Comparison of ENCODE assay signal across 1 cellular context in genomic region chr5:31531888-31532710, GRCh38.
TF ChIP-seq lines count a peak whose summit lies in the region.

Gene C5orf22, plus strand, starts transcription at chr5:31532301. Its CDS starts 92 bp downstream, at chr5:31532393.
Gene DROSHA, minus strand, starts transcription at chr5:31532093. Its CDS starts 3,034 bp downstream, at chr5:31529059.

TF ChIP-seq in HepG2, 621 proteins besides CTCF, POLR2A, EP300 and RAD21 (continued from another document and continues in another):
- TF ChIP-seq STAT6 (CRISPR knock-in tag; IDR thresholded peaks at IDR 0.05; ENCODE audit: borderline replicate concordance) (no peak), ZNF441 (CRISPR knock-in tag; IDR thresholded peaks at IDR 0.05; ENCODE audit: borderline replicate concordance) (no peak), ZSCAN20 (CRISPR knock-in tag; IDR thresholded peaks at IDR 0.05; ENCODE audit: borderline replicate concordance) (0 out of 2 replicates have a peak, but pooled peaks have one; percentile 24), ARNT2 (CRISPR knock-in tag; IDR thresholded peaks at IDR 0.05; ENCODE audit: low read depth) (0 out of 2 replicates have a peak, but pooled peaks have one; percentile 10), GFI1 (CRISPR knock-in tag; IDR thresholded peaks at IDR 0.05; ENCODE audit: borderline replicate concordance) (0 out of 2 replicates have a peak, but pooled peaks have one; percentile 5), ZNF605 (CRISPR knock-in tag; IDR thresholded peaks at IDR 0.05) (peak; percentile 44; the same call in 1 of the 2 replicates), RXRB (CRISPR knock-in tag; IDR thresholded peaks at IDR 0.05; ENCODE audit: borderline replicate concordance) (no peak), TEAD3 (CRISPR knock-in tag; optimal IDR thresholded peaks at IDR 0.05; ENCODE audit: borderline replicate concordance) (no peak), ESRRA (CRISPR knock-in tag; IDR thresholded peaks at IDR 0.05; ENCODE audit: low read depth) (peak; percentile 59; the same call in 1 of the 2 replicates), DPF2 (CRISPR knock-in tag; IDR thresholded peaks at IDR 0.05; ENCODE audit: borderline replicate concordance, low read depth) (no peak), MIER2 (CRISPR knock-in tag; IDR thresholded peaks at IDR 0.05) (no peak; the same call in 1 of the 2 replicates), THYN1 (CRISPR knock-in tag; IDR thresholded peaks at IDR 0.05; ENCODE audit: borderline replicate concordance, low read depth) (no peak), ARNTL (CRISPR knock-in tag; IDR thresholded peaks at IDR 0.05) (peak; percentile 61), MLXIP (CRISPR knock-in tag; IDR thresholded peaks at IDR 0.05; ENCODE audit: borderline replicate concordance) (no peak; the same call in 1 of the 2 replicates), EHMT2 (IDR thresholded peaks at IDR 0.05; ENCODE audit: borderline replicate concordance, low read depth, low read length) (peak; percentile 40; the same call in 1 of the 2 replicates), ZNF570 (CRISPR knock-in tag; IDR thresholded peaks at IDR 0.05; ENCODE audit: borderline replicate concordance) (no peak), REPIN1 (CRISPR knock-in tag; IDR thresholded peaks at IDR 0.05; ENCODE audit: borderline replicate concordance, low read depth) (peak; percentile 31; the same call in 1 of the 2 replicates), HNF1A (IDR thresholded peaks at IDR 0.05; ENCODE audit: low read depth) (no peak), HNF1A (CRISPR knock-in tag; IDR thresholded peaks at IDR 0.05; ENCODE audit: borderline replicate concordance) (peak; percentile 36; the same call in 1 of the 2 replicates), HDAC2 (CRISPR knock-in tag; IDR thresholded peaks at IDR 0.05) (0 out of 2 replicates have a peak, but pooled peaks have one; percentile 10), DBP (CRISPR knock-in tag; IDR thresholded peaks at IDR 0.05; ENCODE audit: not compliant biosample characterization) (no peak), CEBPB (IDR thresholded peaks at IDR 0.05; ENCODE audit: borderline replicate concordance, low read depth, low read length) (no peak), CREB1 (IDR thresholded peaks at IDR 0.05) (peak; percentile 77), CREB1 (CRISPR knock-in tag; IDR thresholded peaks at IDR 0.05) (peak; percentile 86), NAIF1 (CRISPR knock-in tag; IDR thresholded peaks at IDR 0.05; ENCODE audit: borderline replicate concordance) (no peak), ZNF589 (CRISPR knock-in tag; conservative IDR thresholded peaks at IDR 0.05) (no peak), MAZ (IDR thresholded peaks at IDR 0.05; ENCODE audit: borderline replicate concordance, low read depth, low read length) (peak; percentile 57; the same call in 1 of the 2 replicates), MAZ (CRISPR knock-in tag; IDR thresholded peaks at IDR 0.05; ENCODE audit: low read depth) (peak; percentile 56), TOPORS (CRISPR knock-in tag; IDR thresholded peaks at IDR 0.05) (peak; percentile 35; the same call in 1 of the 2 replicates), NFRKB (IDR thresholded peaks at IDR 0.05) (no peak), PHF5A (CRISPR knock-in tag; IDR thresholded peaks at IDR 0.05; ENCODE audit: low read depth, unreplicated experiment) (no peak), ZMYM2 (CRISPR knock-in tag; IDR thresholded peaks at IDR 0.05) (no peak), PBX2 (CRISPR knock-in tag; IDR thresholded peaks at IDR 0.05) (peak; percentile 88), ZNF781 (CRISPR knock-in tag; IDR thresholded peaks at IDR 0.05; ENCODE audit: borderline replicate concordance, not compliant biosample characterization) (no peak), TFE3 (CRISPR knock-in tag; IDR thresholded peaks at IDR 0.05) (no peak), GABPA (IDR thresholded peaks at IDR 0.05; ENCODE audit: low read depth, low read length) (peak; percentile 86), GABPA (CRISPR knock-in tag; IDR thresholded peaks at IDR 0.05; ENCODE audit: low read depth) (peak; percentile 96), ZFX (CRISPR knock-in tag; IDR thresholded peaks at IDR 0.05; ENCODE audit: low read depth) (peak; percentile 77), ZBTB2 (CRISPR knock-in tag; IDR thresholded peaks at IDR 0.05; ENCODE audit: low read depth) (peak; percentile 47; the same call in 1 of the 2 replicates), ZNF569 (CRISPR knock-in tag; IDR thresholded peaks at IDR 0.05; ENCODE audit: borderline replicate concordance) (no peak), ZKSCAN5 (CRISPR knock-in tag; IDR thresholded peaks at IDR 0.05) (peak; percentile 77; the same call in 1 of the 2 replicates), ONECUT2 (CRISPR knock-in tag; IDR thresholded peaks at IDR 0.05) (no peak), ZNF3 (CRISPR knock-in tag; IDR thresholded peaks at IDR 0.05) (no peak), FOXC1 (CRISPR knock-in tag; IDR thresholded peaks at IDR 0.05; ENCODE audit: borderline replicate concordance) (no peak), HNRNPK (IDR thresholded peaks at IDR 0.05; ENCODE audit: low read depth, low read length, poor library complexity, severe bottlenecking) (no peak), FOSL1 (CRISPR knock-in tag; IDR thresholded peaks at IDR 0.05; ENCODE audit: borderline replicate concordance) (no peak), SIN3A (IDR thresholded peaks at IDR 0.05; ENCODE audit: borderline replicate concordance, low read depth, low read length) (peak; percentile 87), NR0B2 (CRISPR knock-in tag; IDR thresholded peaks at IDR 0.05) (no peak), SP140L (CRISPR knock-in tag; IDR thresholded peaks at IDR 0.05; ENCODE audit: borderline replicate concordance) (no peak), CBX5 (CRISPR knock-in tag; IDR thresholded peaks at IDR 0.05; ENCODE audit: borderline replicate concordance) (no peak), RFXAP (CRISPR knock-in tag; IDR thresholded peaks at IDR 0.05; ENCODE audit: borderline replicate concordance) (peak; percentile 30; the same call in 1 of the 2 replicates), ATF3 (CRISPR knock-in tag; IDR thresholded peaks at IDR 0.05) (peak; percentile 7; the same call in 1 of the 2 replicates)
